In genomic region chr2:191174539-191174938, GRCh38 we compare ENCODE assay signal across 25 cellular contexts.
"Had no signal": no experiment of that assay in that cellular context is flagged by ENCODE, and none has a peak within 500 bp of the region (broad histone marks: within the 10 kb centered on the region; RNA-seq: fewer than 3 reads in every experiment).

No MANE protein-coding gene starts in this region.

- DNase-seq: activated CD4-positive, alpha-beta T cell treated with anti-CD3 and anti-CD28 coated beads for 1 hour; activated CD8-positive, alpha-beta memory T cell treated with anti-CD3 and anti-CD28 coated beads for 24 hours; activated CD8-positive, alpha-beta memory T cell treated with anti-CD3 and anti-CD28 coated beads, Interleukin-2, amount 50 U/mL, for 4 hours; activated naive CD4-positive, alpha-beta T cell treated with anti-CD3 and anti-CD28 coated beads for 36 hours; activated T-cell treated with anti-CD3 and anti-CD28 coated beads, Interleukin-2, amount 50 U/mL, for 4 hours; cortex of kidney; erythroblast; foreskin fibroblast; kidney; lower lobe of right lung; natural killer cell; nucleus accumbens; posterior cingulate gyrus; small intestine; stimulated activated CD4-positive, alpha-beta T cell treated with anti-CD3 and anti-CD28 coated beads, Interleukin-15, amount 100 ng/mL, for 24 hours; T-helper 1 cell; testis; trophoblast cell; uterus; WERI-Rb-1 had no signal

- H3K9me3 ChIP-seq: lower lobe of right lung, testis, uterus had no signal

- H3K4me1 ChIP-seq: uterus had no signal

- H3K27ac ChIP-seq: cardiac muscle cell, lower lobe of right lung, testis, uterus, WERI-Rb-1 had no signal

- H3K4me3 Mint-ChIP-seq: activated naive CD4-positive, alpha-beta T cell treated with anti-CD3 and anti-CD28 coated beads for 36 hours; activated T-cell treated with anti-CD3 and anti-CD28 coated beads, Interleukin-2, amount 50 U/mL, for 4 hours; mesothelial cell of epicardium; natural killer cell; stimulated activated memory B cell treated with anti-CD40 and anti-IgM and Interleukin-4, amounts not matched to agents 10 μg/mL and 1 μg/mL and 100 μg/mL, for 72 hours had no signal

- H3K36me3 Mint-ChIP-seq: mesothelial cell of epicardium; natural killer cell; stimulated activated memory B cell treated with anti-CD40 and anti-IgM and Interleukin-4, amounts not matched to agents 10 μg/mL and 1 μg/mL and 100 μg/mL, for 72 hours had no signal

- H3K4me3 ChIP-seq: cardiac muscle cell, lower lobe of right lung, testis, uterus had no signal

- H3K36me3 ChIP-seq: cardiac muscle cell, lower lobe of right lung, uterus, WERI-Rb-1 had no signal

- H3K27ac Mint-ChIP-seq: activated naive CD4-positive, alpha-beta T cell treated with anti-CD3 and anti-CD28 coated beads for 36 hours; mesothelial cell of epicardium; natural killer cell; stimulated activated memory B cell treated with anti-CD40 and anti-IgM and Interleukin-4, amounts not matched to agents 10 μg/mL and 1 μg/mL and 100 μg/mL, for 72 hours had no signal

- H3K27me3 ChIP-seq: cardiac muscle cell, testis, uterus had no signal

- H3K9me3 Mint-ChIP-seq: activated naive CD4-positive, alpha-beta T cell treated with anti-CD3 and anti-CD28 coated beads for 36 hours; activated T-cell treated with anti-CD3 and anti-CD28 coated beads, Interleukin-2, amount 50 U/mL, for 4 hours; mesothelial cell of epicardium; natural killer cell; stimulated activated memory B cell treated with anti-CD40 and anti-IgM and Interleukin-4, amounts not matched to agents 10 μg/mL and 1 μg/mL and 100 μg/mL, for 72 hours had no signal

- ATAC-seq: activated T-cell treated with anti-CD3 and anti-CD28 coated beads, Interleukin-2, amount 50 U/mL, for 4 hours; left lobe of liver; lower lobe of right lung; natural killer cell; sciatic nerve; stimulated activated memory B cell treated with anti-CD40 and anti-IgM and Interleukin-4, amounts not matched to agents 10 μg/mL and 1 μg/mL and 100 μg/mL, for 72 hours had no signal
